In the genomic region with DNA sequence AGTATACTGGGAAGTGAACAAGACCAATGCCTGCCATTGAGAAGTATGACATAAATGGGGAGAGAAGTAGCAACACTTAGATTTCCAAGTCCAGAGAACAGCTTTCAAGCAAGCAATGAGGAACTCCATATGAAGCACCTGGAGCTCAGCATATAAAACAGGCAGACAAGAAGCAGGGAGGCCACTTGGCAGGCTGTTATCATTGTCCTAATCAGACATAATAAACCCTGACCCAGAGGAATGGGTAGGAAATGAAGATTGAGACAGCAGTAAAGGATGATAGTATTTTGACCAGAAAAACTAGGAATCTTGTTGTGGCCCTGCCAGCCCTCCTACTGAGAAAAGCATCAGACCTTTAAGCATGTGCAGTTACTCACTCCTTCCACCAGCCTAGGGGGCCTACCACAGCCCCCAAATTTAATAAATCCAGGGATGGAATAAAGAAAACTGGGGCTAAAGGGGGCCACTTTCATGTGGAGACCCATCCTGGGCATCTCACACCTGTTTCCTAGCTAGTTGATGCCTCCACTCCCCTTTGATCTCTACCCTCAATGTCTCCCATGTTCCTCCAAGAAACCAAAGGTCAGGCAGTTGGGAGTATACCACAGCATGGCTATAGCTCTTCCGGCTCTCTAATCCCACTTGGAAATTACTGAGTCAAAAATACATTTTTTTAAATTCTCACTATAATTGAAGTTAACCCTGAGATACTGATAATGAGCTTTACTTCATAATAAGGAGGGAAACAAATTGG, we compare ENCODE assay signal across 14 cellular contexts.
DNase-seq lines count a peak whose midpoint lies in the region; FAIRE-seq and TF ChIP-seq lines count a peak whose summit lies in the region.
"Had no signal": no experiment of that assay in that cellular context is flagged by ENCODE, and none has a peak within 500 bp of the region (broad histone marks: within the 10 kb centered on the region; RNA-seq: fewer than 3 reads in every experiment).

No MANE protein-coding gene starts in this region.

- no peak overlapping the region for H3K27ac ChIP-seq in HEK293 (ENCODE audit: extremely low read depth, low read depth, low read length)
- H3K27ac ChIP-seq in WERI-Rb-1 = peak overlapping the region; percentile 73
- no peak overlapping the region for H3K27ac ChIP-seq in esophagus muscularis mucosa (replicated peaks in 1 of 4)
- H3K27ac ChIP-seq in small intestine (ENCODE audit: low read depth in 1 of 2, low read length in 1 of 2) = no peak overlapping the region
- H3K27ac ChIP-seq in Peyer's patch = no peak overlapping the region
- H3K27ac ChIP-seq: SK-N-MC had no signal

- TF ChIP-seq POLR2A in esophagus muscularis mucosa (IDR thresholded peaks at IDR 0.05; ENCODE audit: low read depth) (no peak), Peyer's patch (IDR thresholded peaks at IDR 0.05) (no peak)

- no peaks in the 10 kb centered on the region for H3K9me3 ChIP-seq in HEK293 (ENCODE audit: control insufficient read depth, insufficient read depth, low read depth, low read length)
- no peaks in the 10 kb centered on the region for H3K9me3 ChIP-seq in WERI-Rb-1 (ENCODE audit: severe bottlenecking)
- no peaks in the 10 kb centered on the region for H3K9me3 ChIP-seq in esophagus muscularis mucosa
- H3K9me3 ChIP-seq in small intestine (ENCODE audit: control insufficient read depth, low read depth) = no peaks in the 10 kb centered on the region
- no peaks in the 10 kb centered on the region for H3K9me3 ChIP-seq in Peyer's patch
- H3K9me3 ChIP-seq: HAP-1 had no signal

- H3K4me3 ChIP-seq in HEK293 (ENCODE audit: low read depth, low read length) (no peak overlapping the region), WERI-Rb-1 (ENCODE audit: low read depth, low read length) (no peak overlapping the region), esophagus muscularis mucosa (no peak overlapping the region), small intestine (ENCODE audit: low read depth in 1 of 2, low read length in 2 of 2) (no peak overlapping the region), Peyer's patch (no peak overlapping the region)
- H3K4me3 ChIP-seq: HAP-1, SK-N-MC had no signal

- CTCF ChIA-PET in HEK293 (lab: Yijun Ruan, JAX) (interaction anchor here (0.5 kb wide), 1 partner anchor 199 kb away, joined by 3 read pairs; no protein-coding TSS in a partner anchor), HEK293T (lab: Yijun Ruan, JAX) (interaction anchor here (0.8 kb wide), 2 partner anchors 26 to 273 kb away, joined by 3 read pairs; no protein-coding TSS in a partner anchor)

- H3K36me3 ChIP-seq in HEK293 (ENCODE audit: control insufficient read depth in 2 of 2, insufficient read depth in 1 of 2, low read length in 2 of 2) (no peaks in the 10 kb centered on the region), WERI-Rb-1 (no peaks in the 10 kb centered on the region), esophagus muscularis mucosa (no peaks in the 10 kb centered on the region), small intestine (ENCODE audit: control insufficient read depth in 2 of 2, insufficient read depth in 2 of 2, low read length in 2 of 2) (no peaks in the 10 kb centered on the region), Peyer's patch (no peaks in the 10 kb centered on the region)
- H3K36me3 ChIP-seq: HAP-1 had no signal

- TF ChIP-seq CTCF in HEK293 (tag by site-specific recombination; IDR thresholded peaks at IDR 0.05) = no peak
- no peak for TF ChIP-seq CTCF in WERI-Rb-1 (IDR thresholded peaks at IDR 0.05; ENCODE audit: low read depth, low read length)
- no peak for TF ChIP-seq CTCF in esophagus muscularis mucosa (IDR thresholded peaks at IDR 0.05)
- TF ChIP-seq CTCF in Peyer's patch (IDR thresholded peaks at IDR 0.05) = no peak

- H3K4me1 ChIP-seq in HEK293 (ENCODE audit: control insufficient read depth, insufficient read depth, low read length) (no peaks in the 10 kb centered on the region; the same call in 1 of the 2 replicates), esophagus muscularis mucosa (peaks cover 13 to 35% (median 18%) of the 10 kb centered on the region in 4 donors), small intestine (ENCODE audit: control insufficient read depth in 2 of 2, insufficient read depth in 1 of 2, low read depth in 1 of 2, low read length in 1 of 2) (peaks cover 5% of the 10 kb centered on the region in 2 donors), Peyer's patch (peaks cover 0 to 8% (median 0%) of the 10 kb centered on the region in 4 donors)
- H3K4me1 ChIP-seq: HAP-1 had no signal

- intact Hi-C loops in esophagus muscularis mucosa (cut with DNase I) = no loop called here

- POLR2A ChIA-PET in HEK293 (lab: Yijun Ruan, JAX) (no interaction called here), HEK293T (lab: Yijun Ruan, JAX) (no interaction called here)

- DNase-seq in WERI-Rb-1 (no peak), esophagus muscularis mucosa (ENCODE audit: extremely low spot score) (peak; percentile 50), small intestine (peak; percentile 51), HEK293T (ENCODE audit: extremely low spot score) (no peak), Peyer's patch (no peak), anterior cingulate cortex (lab: John Stamatoyannopoulos, UW) (no peak)
- DNase-seq: ACHN; CD4-positive, alpha-beta T cell; MV-4-11; NCI-H2029; PC-3 had no signal

- H3K27me3 ChIP-seq in WERI-Rb-1 (ENCODE audit: insufficient read depth, low read depth, severe bottlenecking) (no peaks in the 10 kb centered on the region), esophagus muscularis mucosa (no peaks in the 10 kb centered on the region), small intestine (ENCODE audit: control insufficient read depth in 2 of 2, insufficient read depth in 2 of 2, low read length in 2 of 2) (no peaks in the 10 kb centered on the region), Peyer's patch (no peaks in the 10 kb centered on the region)

- no peak for FAIRE-seq in small intestine (lab: Jason Lieb, UNC)

- 100% methylated on average over 1 of the region's 1 CpG for WGBS in esophagus muscularis mucosa
- WGBS in small intestine, 3 donors = 29 to 57% (median 48%) methylated on average over 1 of the region's 1 CpG

- TF ChIP-seq EP300 in esophagus muscularis mucosa (IDR thresholded peaks at IDR 0.05) = no peak

TF ChIP-seq in HEK293, 187 proteins besides CTCF, POLR2A, EP300 and RAD21:
- no peak for TF ChIP-seq ZNF560 (tag by site-specific recombination; IDR thresholded peaks at IDR 0.05; ENCODE audit: borderline replicate concordance)
- 0 out of 2 replicates have a peak, but pooled peaks have one; percentile 6 for TF ChIP-seq FEZF1 (tag by site-specific recombination; IDR thresholded peaks at IDR 0.05)

TF ChIP-seq in HEK293T, 16 proteins besides CTCF, POLR2A, EP300 and RAD21:
- TF ChIP-seq ZNF384 (IDR thresholded peaks at IDR 0.05) (no peak), TARDBP (IDR thresholded peaks at IDR 0.05) (no peak), HDGF (IDR thresholded peaks at IDR 0.05; ENCODE audit: borderline replicate concordance) (no peak), SP1 (IDR thresholded peaks at IDR 0.05) (no peak), LEF1 (IDR thresholded peaks at IDR 0.05; ENCODE audit: borderline replicate concordance) (no peak), ELF4 (IDR thresholded peaks at IDR 0.05) (no peak), FOXA1 (IDR thresholded peaks at IDR 0.05) (no peak), SUZ12 (IDR thresholded peaks at IDR 0.05) (no peak), FOXM1 (IDR thresholded peaks at IDR 0.05; ENCODE audit: borderline replicate concordance) (no peak), FOXK2 (IDR thresholded peaks at IDR 0.05) (no peak), BHLHE40 (IDR thresholded peaks at IDR 0.05; ENCODE audit: borderline replicate concordance) (no peak), ARNT (IDR thresholded peaks at IDR 0.05) (no peak), NFRKB (IDR thresholded peaks at IDR 0.05) (no peak), CTBP1 (IDR thresholded peaks at IDR 0.05; ENCODE audit: borderline replicate concordance) (no peak)
- TF ChIP-seq, protein P1, sequence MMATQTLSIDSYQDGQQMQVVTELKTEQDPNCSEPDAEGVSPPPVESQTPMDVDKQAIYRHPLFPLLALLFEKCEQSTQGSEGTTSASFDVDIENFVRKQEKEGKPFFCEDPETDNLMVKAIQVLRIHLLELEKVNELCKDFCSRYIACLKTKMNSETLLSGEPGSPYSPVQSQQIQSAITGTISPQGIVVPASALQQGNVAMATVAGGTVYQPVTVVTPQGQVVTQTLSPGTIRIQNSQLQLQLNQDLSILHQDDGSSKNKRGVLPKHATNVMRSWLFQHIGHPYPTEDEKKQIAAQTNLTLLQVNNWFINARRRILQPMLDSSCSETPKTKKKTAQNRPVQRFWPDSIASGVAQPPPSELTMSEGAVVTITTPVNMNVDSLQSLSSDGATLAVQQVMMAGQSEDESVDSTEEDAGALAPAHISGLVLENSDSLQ (IDR thresholded peaks at IDR 0.05) = no peak

Comparison
In these comparisons a context has a peak if more than half of its experiments do, and no peak if none do; other contexts are left out.
1. DNase-seq: peak in esophagus muscularis mucosa (single experiment) and small intestine (single experiment); none in WERI-Rb-1 (single experiment), HEK293T (single experiment), Peyer's patch (0 of 3) and anterior cingulate cortex (0 of 58).